ENCODE assay signal across 8 cellular contexts in the genomic region with DNA sequence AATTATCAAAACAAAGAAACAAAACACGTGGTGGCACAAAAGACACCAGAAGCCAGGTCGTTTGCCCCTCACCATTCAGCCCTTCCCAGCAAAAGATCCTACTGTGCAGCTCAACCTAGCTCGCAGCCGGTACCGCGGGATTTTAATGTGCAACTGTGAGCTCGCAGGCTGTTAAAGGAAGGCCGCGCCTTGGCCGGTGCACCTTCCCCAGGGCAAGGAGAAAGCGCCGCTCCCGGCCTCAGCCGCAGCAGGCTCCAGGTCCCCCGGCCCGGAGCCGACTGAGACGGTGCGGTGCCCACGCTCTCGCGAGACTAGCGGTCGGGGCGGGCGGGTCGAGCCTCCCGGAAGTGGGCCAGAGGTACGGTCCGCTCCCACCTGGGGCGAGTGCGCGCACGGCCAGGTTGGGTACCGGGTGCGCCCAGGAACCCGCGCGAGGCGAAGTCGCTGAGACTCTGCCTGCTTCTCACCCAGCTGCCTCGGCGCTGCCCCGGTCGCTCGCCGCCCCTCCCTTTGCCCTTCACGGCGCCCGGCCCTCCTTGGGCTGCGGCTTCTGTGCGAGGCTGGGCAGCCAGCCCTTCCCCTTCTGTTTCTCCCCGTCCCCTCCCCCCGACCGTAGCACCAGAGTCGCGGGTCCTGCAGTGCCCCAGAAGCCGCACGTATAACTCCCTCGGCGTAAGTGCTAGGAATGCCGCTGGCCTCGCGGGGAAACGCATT. TPM values are rescaled to one million over a fixed set of nuclear protein-coding genes. Genes with fewer than 3 reads are reported as not detected.
A peak's percentile ranks its signal among the peaks of the same experiment; 100 is the strongest.
DNase-seq lines count a peak whose midpoint lies in the region; ATAC-seq and TF ChIP-seq lines count a peak whose summit lies in the region.

A gene (plus strand): TSS at position 618 of the 714 bp plus-strand sequence. CDS start 682 bp downstream, outside the sequence.

- CTCF ChIA-PET in CD4-positive, alpha-beta T cell (lab: Charles Lee) = no interaction called here

- H3K27ac Mint-ChIP-seq in CD4-positive, alpha-beta T cell = peak within 1 kb of the TSS; percentile 88
- peak within 1 kb of the TSS; percentile 93 for H3K27ac Mint-ChIP-seq in endodermal cell

- TF ChIP-seq CTCF in CD4-positive, alpha-beta T cell (IDR thresholded peaks at IDR 0.05) = no peak
- no peak for TF ChIP-seq CTCF in endodermal cell (conservative IDR thresholded peaks at IDR 0.05)

- H3K4me3 Mint-ChIP-seq in CD4-positive, alpha-beta T cell = peak within 1 kb of the TSS; percentile 95
- H3K4me3 Mint-ChIP-seq in endodermal cell = peak within 1 kb of the TSS; percentile 82

- peaks cover 3% of the 10 kb centered on the region for H3K4me1 ChIP-seq in endodermal cell (ENCODE audit: control insufficient read depth, insufficient read depth, low read length)

- peak within 1 kb of the TSS; percentile 64 for H3K27ac ChIP-seq in CD4-positive, alpha-beta T cell (ENCODE audit: low read depth, low read length)
- peak within 1 kb of the TSS; percentile 34 for H3K27ac ChIP-seq in endodermal cell (ENCODE audit: low read depth, low read length)

- H3K36me3 Mint-ChIP-seq in CD4-positive, alpha-beta T cell (ENCODE audit: low read depth) = peaks cover 39% of the 10 kb centered on the region
- peaks cover 28% of the 10 kb centered on the region for H3K36me3 Mint-ChIP-seq in endodermal cell (ENCODE audit: low read depth)

- H3K9ac ChIP-seq in endodermal cell (ENCODE audit: extremely low read depth, low read length, poor library complexity, severe bottlenecking) = peak within 1 kb of the TSS; percentile 84

- peak; percentile 76 to 87 (median 82) for DNase-seq in CD4-positive, alpha-beta T cell
- DNase-seq in NK-92 (lab: John Stamatoyannopoulos, UW; ENCODE audit: unreplicated experiment) (peak; percentile 28), endodermal cell (peak; percentile 94), mesenteric fat pad (ENCODE audit: low spot score) (peak; percentile 95)
- peak; percentile 70 to 75 (median 73) for DNase-seq in activated CD8-positive, alpha-beta memory T cell treated with anti-CD3 and anti-CD28 coated beads for 48 hours (ENCODE audit: low read depth in 2 of 3, low spot score in 2 of 3)
- peak; percentile 73 to 75 for DNase-seq in stimulated activated CD8-positive, alpha-beta memory T cell treated with anti-CD3 and anti-CD28 coated beads, Interleukin-15, amount 100 ng/mL, for 4 hours (ENCODE audit: low read depth in 2 of 2)

- H3K4me1 Mint-ChIP-seq in CD4-positive, alpha-beta T cell (ENCODE audit: low read depth) = peaks cover 42% of the 10 kb centered on the region
- peaks cover 22% of the 10 kb centered on the region for H3K4me1 Mint-ChIP-seq in endodermal cell

- POLR2A ChIA-PET in CD4-positive, alpha-beta T cell (lab: Charles Lee) = interaction anchor here (0.6 to 2.4 kb wide), 7 partner anchors 11 to 187 kb away, joined by 3 to 12 read pairs (median 4); a partner anchor contains a TSS

- ATAC-seq in CD4-positive, alpha-beta T cell (ENCODE audit: poor library complexity) = peak; percentile 97
- ATAC-seq in GM19397 (IDR thresholded peaks at IDR 0.05; ENCODE audit: unreplicated experiment) (peak; percentile 98), HG03565 (IDR thresholded peaks at IDR 0.05; ENCODE audit: unreplicated experiment) (peak; percentile 93)

- H3K9me3 ChIP-seq in CD4-positive, alpha-beta T cell (ENCODE audit: control insufficient read depth, low read length) = no peaks in the 10 kb centered on the region
- H3K9me3 ChIP-seq in endodermal cell (ENCODE audit: control insufficient read depth, low read length) = peaks cover 27% of the 10 kb centered on the region

- H3K9me3 Mint-ChIP-seq in CD4-positive, alpha-beta T cell = no peaks in the 10 kb centered on the region
- peaks cover 17% of the 10 kb centered on the region for H3K9me3 Mint-ChIP-seq in endodermal cell

- no peaks in the 10 kb centered on the region for H3K27me3 Mint-ChIP-seq in CD4-positive, alpha-beta T cell
- no peaks in the 10 kb centered on the region for H3K27me3 Mint-ChIP-seq in endodermal cell (ENCODE audit: insufficient read depth)

- peak within 1 kb of the TSS; percentile 95 for H3K4me3 ChIP-seq in endodermal cell (ENCODE audit: low read length)

- peaks cover 27% of the 10 kb centered on the region for H3K36me3 ChIP-seq in endodermal cell (ENCODE audit: control insufficient read depth, insufficient read depth, low read length)

- intact Hi-C loops in CD4-positive, alpha-beta T cell (cut with DNase I, micrococcal nuclease) = loop anchor here in 1 of 2 experiments (5.0 kb wide), 4 partner anchors 117 to 1037 kb away; a partner anchor contains a TSS

- 0 to 1% methylated on average over 26 to 65 of the region's 65 CpGs for WGBS in endodermal cell (ENCODE audit: insufficient coverage in 1 of 2, insufficient read length in 1 of 2), 2 experiments

- H3K27me3 ChIP-seq in CD4-positive, alpha-beta T cell (ENCODE audit: control insufficient read depth, insufficient read depth, low read length) = no peaks in the 10 kb centered on the region
- no peaks in the 10 kb centered on the region for H3K27me3 ChIP-seq in endodermal cell (ENCODE audit: control insufficient read depth, insufficient read depth, low read length, poor library complexity, severe bottlenecking)

RNA-seq across cellular contexts. Expression of the gene that starts here (rescaled TPM):
- total RNA-seq in CD4-positive, alpha-beta T cell = 1 to 10 TPM; 8.6 to 9.6 TPM
- total RNA-seq in endodermal cell (100 to 1,000 TPM in 1 of 2 donors, 10 to 100 TPM in 1; 89.2 to 102 TPM), mesenteric fat pad (17.5 TPM)
- 27.8 TPM for polyA plus RNA-seq in endodermal cell (2013, experiment 1 of 2)
- 36.9 TPM for polyA plus RNA-seq in endodermal cell (2013, experiment 2 of 2)

Comparison
In these comparisons a context has a peak if more than half of its experiments do, and no peak if none do; other contexts are left out.
1. Peak in every context shown above with its lines: DNase-seq, ATAC-seq, H3K4me3 ChIP-seq and H3K27ac ChIP-seq.
2. DNase-seq: peak in every context shown above with its lines; median percentile 95 in mesenteric fat pad; 94 in endodermal cell; 82 in CD4-positive, alpha-beta T cell; 74 in stimulated activated CD8-positive, alpha-beta memory T cell treated with anti-CD3 and anti-CD28 coated beads, Interleukin-15, amount 100 ng/mL, for 4 hours; 73 in activated CD8-positive, alpha-beta memory T cell treated with anti-CD3 and anti-CD28 coated beads for 48 hours; 28 in NK-92.